Comparison of ENCODE assay signal across 28 cellular contexts in the genomic region with DNA sequence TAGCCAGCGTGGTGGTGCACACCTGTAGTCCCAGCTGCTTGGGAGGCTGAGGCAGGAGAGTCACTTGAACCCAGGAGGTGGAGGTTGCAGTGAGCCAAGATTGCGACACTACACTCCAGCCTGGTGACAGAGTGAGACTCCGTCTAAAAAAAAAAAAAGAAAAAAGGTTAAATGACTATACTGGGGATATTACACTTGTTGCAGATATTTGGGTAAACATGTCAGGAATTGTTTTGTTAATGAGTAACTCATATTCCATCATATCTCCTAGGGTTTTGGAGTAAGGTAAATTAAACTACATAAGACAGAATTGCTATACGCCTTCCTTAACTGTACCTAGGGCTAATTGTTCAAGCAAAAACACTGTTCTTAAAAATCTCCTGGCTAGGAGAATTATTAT.
"Had no signal": no experiment of that assay in that cellular context is flagged by ENCODE, and none has a peak within 500 bp of the region (broad histone marks: within the 10 kb centered on the region; RNA-seq: fewer than 3 reads in every experiment).

No MANE protein-coding gene starts in this region.

- H3K27ac Mint-ChIP-seq: activated CD4-positive, alpha-beta memory T cell treated with anti-CD3 and anti-CD28 coated beads for 36 hours; activated CD4-positive, alpha-beta T cell treated with anti-CD3 and anti-CD28 coated beads for 36 hours; activated CD4-positive, alpha-beta T cell treated with anti-CD3 and anti-CD28 coated beads, Interleukin-2, amount 10 ng/mL, durations not matched to agents 24 days and 14 days; activated CD8-positive, alpha-beta memory T cell treated with anti-CD3 and anti-CD28 coated beads, Interleukin-2, amount 10 ng/mL, durations not matched to agents 7 days and 5 days; activated CD8-positive, alpha-beta T cell treated with anti-CD3 and anti-CD28 coated beads, Interleukin-2, amount 10 ng/mL, durations not matched to agents 7 days and 5 days; activated naive CD4-positive, alpha-beta T cell treated with anti-CD3 and anti-CD28 coated beads, Interleukin-2, amount 10 ng/mL, durations not matched to agents 7 days and 5 days; activated naive CD4-positive, alpha-beta T cell treated with anti-CD3 and anti-CD28 coated beads, Interleukin-2, amount 50 U/mL, for 72 hours; activated naive CD8-positive, alpha-beta T cell treated with anti-CD3 and anti-CD28 coated beads, Interleukin-2, amount 10 ng/mL, durations not matched to agents 7 days and 5 days; activated T-helper 1 cell treated with anti-CD3 and anti-CD28 coated beads, Interleukin-12 subunit alpha, Interleukin-12 subunit beta, Interleukin-2, Interleukin-4 antibody, amounts not matched to agents 30 ng/mL and 10 ng/mL and 1 ng/mL, durations not matched to agents 14 hours and 24 hours and 36 hours; brain; dendritic cell treated with granulocyte-macrophage colony-stimulating factor and Interleukin-4, amounts not matched to agents 40 ng/mL and 50 ng/mL, for 4 days; endodermal cell had no signal

- H3K4me3 Mint-ChIP-seq: activated CD4-positive, alpha-beta memory T cell treated with anti-CD3 and anti-CD28 coated beads for 36 hours; activated CD4-positive, alpha-beta T cell treated with anti-CD3 and anti-CD28 coated beads for 36 hours; activated CD4-positive, alpha-beta T cell treated with anti-CD3 and anti-CD28 coated beads, Interleukin-2, amount 10 ng/mL, durations not matched to agents 24 days and 14 days; activated CD8-positive, alpha-beta memory T cell treated with anti-CD3 and anti-CD28 coated beads, Interleukin-2, amount 10 ng/mL, durations not matched to agents 7 days and 5 days; activated CD8-positive, alpha-beta T cell treated with anti-CD3 and anti-CD28 coated beads, Interleukin-2, amount 10 ng/mL, durations not matched to agents 7 days and 5 days; activated naive CD4-positive, alpha-beta T cell treated with anti-CD3 and anti-CD28 coated beads, Interleukin-2, amount 10 ng/mL, durations not matched to agents 7 days and 5 days; activated naive CD8-positive, alpha-beta T cell treated with anti-CD3 and anti-CD28 coated beads, Interleukin-2, amount 10 ng/mL, durations not matched to agents 7 days and 5 days; activated T-helper 1 cell treated with anti-CD3 and anti-CD28 coated beads, Interleukin-12 subunit alpha, Interleukin-12 subunit beta, Interleukin-2, Interleukin-4 antibody, amounts not matched to agents 30 ng/mL and 10 ng/mL and 1 ng/mL, durations not matched to agents 14 hours and 24 hours and 36 hours; brain; central memory CD8-positive, alpha-beta T cell; dendritic cell treated with granulocyte-macrophage colony-stimulating factor and Interleukin-4, amounts not matched to agents 40 ng/mL and 50 ng/mL, for 4 days; endodermal cell had no signal

- H3K9me3 ChIP-seq: ascending aorta, breast epithelium, esophagus squamous epithelium had no signal

- H3K36me3 ChIP-seq: ascending aorta, breast epithelium, esophagus squamous epithelium, heart left ventricle had no signal

- H3K4me1 ChIP-seq: ascending aorta, breast epithelium, heart left ventricle had no signal

- H3K27me3 Mint-ChIP-seq: activated CD4-positive, alpha-beta memory T cell treated with anti-CD3 and anti-CD28 coated beads for 36 hours; activated CD4-positive, alpha-beta T cell treated with anti-CD3 and anti-CD28 coated beads for 36 hours; activated CD4-positive, alpha-beta T cell treated with anti-CD3 and anti-CD28 coated beads, Interleukin-2, amount 10 ng/mL, durations not matched to agents 24 days and 14 days; activated CD8-positive, alpha-beta memory T cell treated with anti-CD3 and anti-CD28 coated beads, Interleukin-2, amount 10 ng/mL, durations not matched to agents 7 days and 5 days; activated naive CD4-positive, alpha-beta T cell treated with anti-CD3 and anti-CD28 coated beads, Interleukin-2, amount 10 ng/mL, durations not matched to agents 7 days and 5 days; activated naive CD8-positive, alpha-beta T cell treated with anti-CD3 and anti-CD28 coated beads, Interleukin-2, amount 10 ng/mL, durations not matched to agents 7 days and 5 days; brain; central memory CD8-positive, alpha-beta T cell; dendritic cell treated with granulocyte-macrophage colony-stimulating factor and Interleukin-4, amounts not matched to agents 40 ng/mL and 50 ng/mL, for 4 days had no signal

- ATAC-seq: activated CD4-positive, alpha-beta T cell treated with anti-CD3 and anti-CD28 coated beads for 36 hours; activated CD8-positive, alpha-beta memory T cell treated with anti-CD3 and anti-CD28 coated beads, Interleukin-2, amount 10 ng/mL, durations not matched to agents 7 days and 5 days; activated CD8-positive, alpha-beta T cell treated with anti-CD3 and anti-CD28 coated beads, Interleukin-2, amount 10 ng/mL, durations not matched to agents 7 days and 5 days; activated naive CD4-positive, alpha-beta T cell treated with anti-CD3 and anti-CD28 coated beads, Interleukin-2, amount 50 U/mL, for 72 hours; heart left ventricle had no signal

- DNase-seq: activated CD4-positive, alpha-beta memory T cell treated with anti-CD3 and anti-CD28 coated beads for 36 hours; activated CD4-positive, alpha-beta T cell treated with anti-CD3 and anti-CD28 coated beads for 36 hours; activated CD4-positive, alpha-beta T cell treated with anti-CD3 and anti-CD28 coated beads, Interleukin-2, amount 10 ng/mL, durations not matched to agents 24 days and 14 days; activated CD4-positive, CD25-positive, alpha-beta regulatory T cell; activated CD4-positive, CD25-positive, alpha-beta regulatory T cell treated with anti-CD3 and anti-CD28 coated beads, Interleukin-2, amount 50 U/mL, for 72 hours; activated CD8-positive, alpha-beta memory T cell treated with anti-CD3 and anti-CD28 coated beads, Interleukin-2, amount 10 ng/mL, durations not matched to agents 7 days and 5 days; activated CD8-positive, alpha-beta memory T cell treated with anti-CD3 and anti-CD28 coated beads, Interleukin-2, amount 50 U/mL, for 4 hours; activated CD8-positive, alpha-beta T cell treated with anti-CD3 and anti-CD28 coated beads, Interleukin-2, amount 10 ng/mL, durations not matched to agents 7 days and 5 days; activated gamma-delta T cell; activated naive CD4-positive, alpha-beta T cell; activated naive CD4-positive, alpha-beta T cell treated with anti-CD3 and anti-CD28 coated beads, Interleukin-2, amount 10 ng/mL, durations not matched to agents 7 days and 5 days; activated naive CD8-positive, alpha-beta T cell treated with anti-CD3 and anti-CD28 coated beads, Interleukin-2, amount 10 ng/mL, durations not matched to agents 7 days and 5 days; activated T-cell treated with anti-CD3 and anti-CD28 coated beads, Interleukin-2, amount 50 U/mL, for 1 hour; activated T-cell treated with anti-CD3 and anti-CD28 coated beads, Interleukin-2, amount 50 U/mL, for 48 hours; dorsolateral prefrontal cortex; effector memory CD4-positive, alpha-beta T cell; endodermal cell; esophagus squamous epithelium; heart left ventricle; T-helper 2 cell had no signal

- H3K27ac ChIP-seq: ascending aorta, breast epithelium, coronary artery, dorsolateral prefrontal cortex, esophagus squamous epithelium, heart left ventricle had no signal

- H3K9me3 Mint-ChIP-seq: activated CD4-positive, alpha-beta memory T cell treated with anti-CD3 and anti-CD28 coated beads for 36 hours; activated CD4-positive, alpha-beta T cell treated with anti-CD3 and anti-CD28 coated beads, Interleukin-2, amount 10 ng/mL, durations not matched to agents 24 days and 14 days; activated naive CD4-positive, alpha-beta T cell treated with anti-CD3 and anti-CD28 coated beads, Interleukin-2, amount 10 ng/mL, durations not matched to agents 7 days and 5 days; activated naive CD8-positive, alpha-beta T cell treated with anti-CD3 and anti-CD28 coated beads, Interleukin-2, amount 10 ng/mL, durations not matched to agents 7 days and 5 days; activated T-helper 1 cell treated with anti-CD3 and anti-CD28 coated beads, Interleukin-12 subunit alpha, Interleukin-12 subunit beta, Interleukin-2, Interleukin-4 antibody, amounts not matched to agents 30 ng/mL and 10 ng/mL and 1 ng/mL, durations not matched to agents 14 hours and 24 hours and 36 hours; dendritic cell treated with granulocyte-macrophage colony-stimulating factor and Interleukin-4, amounts not matched to agents 40 ng/mL and 50 ng/mL, for 4 days; endodermal cell had no signal

- H3K4me3 ChIP-seq: ascending aorta, breast epithelium, coronary artery, dorsolateral prefrontal cortex, esophagus squamous epithelium, heart left ventricle had no signal

- H3K36me3 Mint-ChIP-seq: activated CD4-positive, alpha-beta memory T cell treated with anti-CD3 and anti-CD28 coated beads for 36 hours; activated CD8-positive, alpha-beta memory T cell treated with anti-CD3 and anti-CD28 coated beads, Interleukin-2, amount 10 ng/mL, durations not matched to agents 7 days and 5 days; activated naive CD4-positive, alpha-beta T cell treated with anti-CD3 and anti-CD28 coated beads, Interleukin-2, amount 10 ng/mL, durations not matched to agents 7 days and 5 days; activated naive CD4-positive, alpha-beta T cell treated with anti-CD3 and anti-CD28 coated beads, Interleukin-2, amount 50 U/mL, for 72 hours; activated naive CD8-positive, alpha-beta T cell treated with anti-CD3 and anti-CD28 coated beads, Interleukin-2, amount 10 ng/mL, durations not matched to agents 7 days and 5 days; brain had no signal

- H3K4me1 Mint-ChIP-seq: activated CD4-positive, alpha-beta T cell treated with anti-CD3 and anti-CD28 coated beads for 36 hours; activated CD4-positive, alpha-beta T cell treated with anti-CD3 and anti-CD28 coated beads, Interleukin-2, amount 10 ng/mL, durations not matched to agents 24 days and 14 days; activated CD8-positive, alpha-beta memory T cell treated with anti-CD3 and anti-CD28 coated beads, Interleukin-2, amount 10 ng/mL, durations not matched to agents 7 days and 5 days; activated naive CD4-positive, alpha-beta T cell treated with anti-CD3 and anti-CD28 coated beads, Interleukin-2, amount 10 ng/mL, durations not matched to agents 7 days and 5 days; activated naive CD8-positive, alpha-beta T cell treated with anti-CD3 and anti-CD28 coated beads, Interleukin-2, amount 10 ng/mL, durations not matched to agents 7 days and 5 days; central memory CD8-positive, alpha-beta T cell had no signal

- H3K27me3 ChIP-seq: ascending aorta, breast epithelium, esophagus squamous epithelium had no signal
